In genomic region chr12:53067074-53067992, GRCh38 we compare ENCODE assay signal across 18 cellular contexts. TPM values are rescaled to one million over a fixed set of nuclear protein-coding genes. Genes with fewer than 3 reads are reported as not detected.
A peak's percentile ranks its signal among the peaks of the same experiment; 100 is the strongest.
DNase-seq lines count a peak whose midpoint lies in the region; ATAC-seq and TF ChIP-seq lines count a peak whose summit lies in the region.
"Had no signal": no experiment of that assay in that cellular context is flagged by ENCODE, and none has a peak within 500 bp of the region (broad histone marks: within the 10 kb centered on the region; RNA-seq: fewer than 3 reads in every experiment).

No MANE protein-coding gene starts in this region.

- H3K9me3 ChIP-seq in right atrium auricular region (no peaks in the 10 kb centered on the region), ascending aorta (no peaks in the 10 kb centered on the region), tibial nerve (no peaks in the 10 kb centered on the region), upper lobe of left lung (no peaks in the 10 kb centered on the region)
- H3K9me3 ChIP-seq: right lobe of liver had no signal

- peak overlapping the region in 1 of 2 donors; percentile 80 for H3K27ac ChIP-seq in right atrium auricular region
- peak overlapping the region; percentile 83 to 95 for H3K27ac ChIP-seq in ascending aorta
- H3K27ac ChIP-seq in tibial nerve: peak overlapping the region in 3 of 4 donors; percentile 66 to 100 (median 99)
- peak overlapping the region in 2 of 4 donors; percentile 5 to 70 for H3K27ac ChIP-seq in upper lobe of left lung
- H3K27ac ChIP-seq: neural progenitor cell had no signal

- peak overlapping the region; percentile 52 to 93 (median 73) for H3K27ac Mint-ChIP-seq in nephron
- H3K27ac Mint-ChIP-seq: activated T-helper 1 cell treated with anti-CD3 and anti-CD28 coated beads, Interleukin-12 subunit alpha, Interleukin-12 subunit beta, Interleukin-2, Interleukin-4 antibody, amounts not matched to agents 30 ng/mL and 10 ng/mL and 1 ng/mL, durations not matched to agents 14 hours and 24 hours and 36 hours; neural progenitor cell had no signal

- peaks cover 82% of the 10 kb centered on the region for H3K4me1 Mint-ChIP-seq in nephron

- TF ChIP-seq POLR2A in tibial nerve (IDR thresholded peaks at IDR 0.05): no peak
- no peak for TF ChIP-seq POLR2A in upper lobe of left lung (IDR thresholded peaks at IDR 0.05)

- H3K36me3 Mint-ChIP-seq in nephron (ENCODE audit: low read depth): peaks cover 33% of the 10 kb centered on the region
- H3K36me3 Mint-ChIP-seq: neural progenitor cell had no signal

- H3K27me3 ChIP-seq in right atrium auricular region (no peaks in the 10 kb centered on the region), ascending aorta (no peaks in the 10 kb centered on the region), tibial nerve (no peaks in the 10 kb centered on the region), upper lobe of left lung (no peaks in the 10 kb centered on the region)
- H3K27me3 ChIP-seq: neural progenitor cell, right lobe of liver had no signal

- DNase-seq in cardiac septum (ENCODE audit: low spot score) (peak; percentile 57), right atrium auricular region (ENCODE audit: low spot score) (no peak), ascending aorta (ENCODE audit: low spot score in 2 of 2) (no peak), tibial nerve (ENCODE audit: low spot score in 2 of 2) (no peak), hippocampal formation (lab: John Stamatoyannopoulos, UW) (no peak), upper lobe of left lung (no peak)
- no peak for DNase-seq in activated CD4-positive, alpha-beta T cell treated with anti-CD3 and anti-CD28 coated beads for 1 hour
- DNase-seq: mammary epithelial cell; NCI-H146; NCI-H446; stimulated activated naive CD4-positive, alpha-beta T cell had no signal

- no peak for ATAC-seq in upper lobe of left lung (ENCODE audit: low FRiP score in 2 of 2)
- ATAC-seq: K562 had no signal

- TF ChIP-seq EP300 in tibial nerve (IDR thresholded peaks at IDR 0.05) (no peak), upper lobe of left lung (IDR thresholded peaks at IDR 0.05) (no peak)

- 64 to 66% methylated on average over 7 of the region's 7 CpGs for WGBS in tibial nerve, 2 donors
- WGBS in upper lobe of left lung, 2 donors: 85 to 90% methylated on average over 7 of the region's 7 CpGs

- H3K9me3 Mint-ChIP-seq in nephron: no peaks in the 10 kb centered on the region
- H3K9me3 Mint-ChIP-seq: activated T-helper 1 cell treated with anti-CD3 and anti-CD28 coated beads, Interleukin-12 subunit alpha, Interleukin-12 subunit beta, Interleukin-2, Interleukin-4 antibody, amounts not matched to agents 30 ng/mL and 10 ng/mL and 1 ng/mL, durations not matched to agents 14 hours and 24 hours and 36 hours; neural progenitor cell had no signal

- H3K4me3 Mint-ChIP-seq in nephron: no peak overlapping the region
- H3K4me3 Mint-ChIP-seq: activated T-helper 1 cell treated with anti-CD3 and anti-CD28 coated beads, Interleukin-12 subunit alpha, Interleukin-12 subunit beta, Interleukin-2, Interleukin-4 antibody, amounts not matched to agents 30 ng/mL and 10 ng/mL and 1 ng/mL, durations not matched to agents 14 hours and 24 hours and 36 hours; neural progenitor cell had no signal

- H3K4me1 ChIP-seq in right atrium auricular region (peaks cover 0 to 84% of the 10 kb centered on the region in 2 donors), ascending aorta (peaks cover 38 to 63% of the 10 kb centered on the region in 2 donors), tibial nerve (peaks cover 0 to 100% (median 77%) of the 10 kb centered on the region in 4 donors), upper lobe of left lung (peaks cover 38 to 47% (median 39%) of the 10 kb centered on the region in 4 donors)

- H3K36me3 ChIP-seq in right atrium auricular region (peaks cover 48% of the 10 kb centered on the region), ascending aorta (peaks cover 30 to 49% of the 10 kb centered on the region in 2 donors), tibial nerve (peaks cover 0 to 59% (median 10%) of the 10 kb centered on the region in 3 donors), upper lobe of left lung (peaks cover 13 to 91% (median 52%) of the 10 kb centered on the region in 4 donors)
- H3K36me3 ChIP-seq: neural progenitor cell had no signal

- no peak overlapping the region for H3K4me3 ChIP-seq in right atrium auricular region
- H3K4me3 ChIP-seq in ascending aorta: no peak overlapping the region
- H3K4me3 ChIP-seq in tibial nerve: no peak overlapping the region
- no peak overlapping the region for H3K4me3 ChIP-seq in upper lobe of left lung
- H3K4me3 ChIP-seq: K562, neural progenitor cell, right lobe of liver had no signal

- intact Hi-C loops in cardiac septum (cut with DNase I): loop anchor here (2.0 kb wide), 1 partner anchor 129 kb away; no protein-coding TSS in a partner anchor
- intact Hi-C loops in ascending aorta (cut with DNase I): loop anchor here (2.0 kb wide), 1 partner anchor 91 kb away; no protein-coding TSS in a partner anchor

- no peaks in the 10 kb centered on the region for H3K27me3 Mint-ChIP-seq in nephron (ENCODE audit: low read depth)

- TF ChIP-seq CTCF in right atrium auricular region (IDR thresholded peaks at IDR 0.05) (no peak), ascending aorta (IDR thresholded peaks at IDR 0.05) (no peak), nephron (IDR thresholded peaks at IDR 0.05; ENCODE audit: unreplicated experiment in 3 of 3) (no peak), tibial nerve (IDR thresholded peaks at IDR 0.05) (no peak), upper lobe of left lung (IDR thresholded peaks at IDR 0.05) (no peak)

RNA-seq across cellular contexts. Expression of gene SPRYD3, which starts 11.9 kb away (rescaled TPM):
- total RNA-seq in cardiac septum (63.5 TPM), right atrium auricular region (10 to 100 TPM; 33.5 to 64.5 TPM), ascending aorta (48.6 TPM), tibial nerve (10 to 100 TPM; 51.8 to 57.0 (median 54.3) TPM), upper lobe of left lung (10 to 100 TPM; 34.8 to 53.3 (median 46.7) TPM)

RNA-seq across cellular contexts. Expression of gene TNS2, which starts 17.5 kb away (rescaled TPM):
- total RNA-seq in cardiac septum (99.3 TPM), right atrium auricular region (100 to 1,000 TPM in 1 of 2 donors, 10 to 100 TPM in 1; 76.2 to 153 TPM), ascending aorta (608 TPM), tibial nerve (100 to 1,000 TPM; 411 to 653 (median 546) TPM), upper lobe of left lung (100 to 1,000 TPM in 5 of 6 donors, 10 to 100 TPM in 1; 99.1 to 703 (median 197) TPM)

RNA-seq across cellular contexts. Expression of gene IGFBP6, which starts 30.1 kb away (rescaled TPM):
- total RNA-seq in cardiac septum (42.3 TPM), right atrium auricular region (100 to 1,000 TPM in 1 of 2 donors, 10 to 100 TPM in 1; 99.0 to 358 TPM), ascending aorta (1,664 TPM), tibial nerve (1,000 to 10,000 TPM; 1,043 to 8,473 (median 5,787) TPM), upper lobe of left lung (100 to 1,000 TPM in 1 of 6 donors, 10 to 100 TPM in 5; 12.6 to 112 (median 48.9) TPM)
- total RNA-seq: activated T-helper 1 cell treated with anti-CD3 and anti-CD28 coated beads, Interleukin-12 subunit alpha, Interleukin-12 subunit beta, Interleukin-2, Interleukin-4 antibody, amounts not matched to agents 30 ng/mL and 10 ng/mL and 1 ng/mL, durations not matched to agents 14 hours and 24 hours and 36 hours had no signal

RNA-seq across cellular contexts. Expression of gene SOAT2, which starts 36.0 kb away (rescaled TPM):
- not detected for total RNA-seq in cardiac septum
- total RNA-seq in right atrium auricular region: not detected
- total RNA-seq in ascending aorta: not detected
- total RNA-seq in tibial nerve: 1 to 10 TPM in 1 of 4 donors, under 1 TPM in 3; 0.30 to 2.9 (median 0.72) TPM
- 1 to 10 TPM in 1 of 6 donors, under 1 TPM in 2, not detected in 3; 0.11 to 3.1 (median 0.13) TPM for total RNA-seq in upper lobe of left lung
- total RNA-seq: activated T-helper 1 cell treated with anti-CD3 and anti-CD28 coated beads, Interleukin-12 subunit alpha, Interleukin-12 subunit beta, Interleukin-2, Interleukin-4 antibody, amounts not matched to agents 30 ng/mL and 10 ng/mL and 1 ng/mL, durations not matched to agents 14 hours and 24 hours and 36 hours; fibroblast of villous mesenchyme; H1; K562 had no signal
